Comparison of ENCODE assay signal across 1 cellular context in the genomic region with DNA sequence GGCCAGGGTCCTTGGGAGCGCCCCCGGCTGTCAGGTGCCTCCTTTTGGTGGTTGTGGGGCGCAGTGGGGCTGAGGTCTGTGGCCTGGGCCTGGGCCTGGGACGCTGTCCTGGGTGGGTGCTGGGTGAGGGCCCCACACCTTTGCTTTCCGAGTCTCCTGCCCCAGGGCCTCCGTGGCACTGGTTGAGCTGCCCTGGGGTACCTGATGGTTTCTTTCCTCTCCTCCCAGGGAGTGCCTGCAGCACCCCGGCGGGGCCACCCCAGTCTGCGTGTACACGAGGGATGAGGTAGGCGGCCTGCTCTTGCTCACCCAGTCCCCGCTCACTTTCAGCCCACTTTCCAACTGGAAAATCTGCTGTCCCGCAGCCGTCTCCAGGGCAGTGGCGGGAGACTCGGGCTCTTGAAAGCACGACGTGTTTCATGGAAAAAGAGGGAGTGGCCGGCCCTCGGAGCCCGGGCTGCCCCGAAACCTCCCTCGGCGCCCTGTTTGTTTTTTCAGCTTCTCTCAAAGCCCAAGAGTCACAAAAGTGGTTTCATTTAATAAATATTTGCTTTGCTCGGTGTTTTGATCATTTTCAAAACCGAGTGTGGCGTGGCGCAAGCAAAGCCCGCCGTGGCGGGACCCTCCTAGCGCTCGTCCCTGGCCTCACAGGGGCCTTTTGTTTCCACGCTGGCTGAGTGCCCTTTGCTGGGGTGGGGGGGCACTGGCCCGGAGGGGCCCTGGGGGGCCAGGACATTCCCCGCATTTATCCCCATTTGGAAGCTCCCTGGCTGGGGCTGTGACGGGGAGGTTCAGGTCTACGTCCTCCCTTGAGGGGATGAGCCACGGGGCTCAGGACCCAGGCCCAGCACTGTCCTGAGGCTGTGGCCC.
TF ChIP-seq lines count a peak whose summit lies in the region.

No MANE protein-coding gene starts in this region.

TF ChIP-seq in HepG2, 621 proteins besides CTCF, POLR2A, EP300 and RAD21 (continued from another document and continues in another):
- TF ChIP-seq, protein P1, sequence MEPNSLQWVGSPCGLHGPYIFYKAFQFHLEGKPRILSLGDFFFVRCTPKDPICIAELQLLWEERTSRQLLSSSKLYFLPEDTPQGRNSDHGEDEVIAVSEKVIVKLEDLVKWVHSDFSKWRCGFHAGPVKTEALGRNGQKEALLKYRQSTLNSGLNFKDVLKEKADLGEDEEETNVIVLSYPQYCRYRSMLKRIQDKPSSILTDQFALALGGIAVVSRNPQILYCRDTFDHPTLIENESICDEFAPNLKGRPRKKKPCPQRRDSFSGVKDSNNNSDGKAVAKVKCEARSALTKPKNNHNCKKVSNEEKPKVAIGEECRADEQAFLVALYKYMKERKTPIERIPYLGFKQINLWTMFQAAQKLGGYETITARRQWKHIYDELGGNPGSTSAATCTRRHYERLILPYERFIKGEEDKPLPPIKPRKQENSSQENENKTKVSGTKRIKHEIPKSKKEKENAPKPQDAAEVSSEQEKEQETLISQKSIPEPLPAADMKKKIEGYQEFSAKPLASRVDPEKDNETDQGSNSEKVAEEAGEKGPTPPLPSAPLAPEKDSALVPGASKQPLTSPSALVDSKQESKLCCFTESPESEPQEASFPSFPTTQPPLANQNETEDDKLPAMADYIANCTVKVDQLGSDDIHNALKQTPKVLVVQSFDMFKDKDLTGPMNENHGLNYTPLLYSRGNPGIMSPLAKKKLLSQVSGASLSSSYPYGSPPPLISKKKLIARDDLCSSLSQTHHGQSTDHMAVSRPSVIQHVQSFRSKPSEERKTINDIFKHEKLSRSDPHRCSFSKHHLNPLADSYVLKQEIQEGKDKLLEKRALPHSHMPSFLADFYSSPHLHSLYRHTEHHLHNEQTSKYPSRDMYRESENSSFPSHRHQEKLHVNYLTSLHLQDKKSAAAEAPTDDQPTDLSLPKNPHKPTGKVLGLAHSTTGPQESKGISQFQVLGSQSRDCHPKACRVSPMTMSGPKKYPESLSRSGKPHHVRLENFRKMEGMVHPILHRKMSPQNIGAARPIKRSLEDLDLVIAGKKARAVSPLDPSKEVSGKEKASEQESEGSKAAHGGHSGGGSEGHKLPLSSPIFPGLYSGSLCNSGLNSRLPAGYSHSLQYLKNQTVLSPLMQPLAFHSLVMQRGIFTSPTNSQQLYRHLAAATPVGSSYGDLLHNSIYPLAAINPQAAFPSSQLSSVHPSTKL (CRISPR knock-in tag; IDR thresholded peaks at IDR 0.05): no peak; the same call in 1 of the 2 replicates
- TF ChIP-seq IKZF1 (IDR thresholded peaks at IDR 0.05) (no peak), KLF12 (CRISPR knock-in tag; IDR thresholded peaks at IDR 0.05; ENCODE audit: borderline replicate concordance) (peak; percentile 63; the same call in 1 of the 2 replicates), ZNF768 (CRISPR knock-in tag; IDR thresholded peaks at IDR 0.05) (no peak; the same call in 1 of the 2 replicates), ZNF775 (CRISPR knock-in tag; IDR thresholded peaks at IDR 0.05; ENCODE audit: borderline replicate concordance) (no peak; the same call in 1 of the 2 replicates), MAFF (IDR thresholded peaks at IDR 0.05; ENCODE audit: low read depth, low read length) (no peak), ZBTB10 (CRISPR knock-in tag; IDR thresholded peaks at IDR 0.05; ENCODE audit: borderline replicate concordance) (peak; percentile 65; the same call in 1 of the 2 replicates), ZNF740 (CRISPR knock-in tag; IDR thresholded peaks at IDR 0.05) (peak; percentile 99), ZNF235 (CRISPR knock-in tag; IDR thresholded peaks at IDR 0.05; ENCODE audit: borderline replicate concordance) (peak; percentile 22; the same call in 1 of the 2 replicates), TEAD2 (CRISPR knock-in tag; IDR thresholded peaks at IDR 0.05) (no peak), EZH2 (conservative IDR thresholded peaks at IDR 0.05; ENCODE audit: low read depth, low read length) (no peak), HNF1A (IDR thresholded peaks at IDR 0.05; ENCODE audit: low read depth) (peak; percentile 70), HNF1A (CRISPR knock-in tag; IDR thresholded peaks at IDR 0.05; ENCODE audit: borderline replicate concordance) (no peak), ZNF232 (CRISPR knock-in tag; IDR thresholded peaks at IDR 0.05; ENCODE audit: borderline replicate concordance) (peak; percentile 38; the same call in 1 of the 2 replicates), ZNF547 (CRISPR knock-in tag; IDR thresholded peaks at IDR 0.05) (no peak), ZNF256 (CRISPR knock-in tag; conservative IDR thresholded peaks at IDR 0.05) (peak; percentile 49; the same call in 1 of the 2 replicates), BRCA1 (CRISPR knock-in tag; IDR thresholded peaks at IDR 0.05) (peak; percentile 26; the same call in 1 of the 2 replicates), IRF2 (CRISPR knock-in tag; IDR thresholded peaks at IDR 0.05) (peak; percentile 20; the same call in 1 of the 2 replicates), PREB (CRISPR knock-in tag; IDR thresholded peaks at IDR 0.05) (no peak), CCAR2 (optimal IDR thresholded peaks at IDR 0.05; ENCODE audit: low read depth, low read length) (peak; percentile 75), HNF1B (CRISPR knock-in tag; IDR thresholded peaks at IDR 0.05) (peak; percentile 50), MAFG (CRISPR knock-in tag; IDR thresholded peaks at IDR 0.05) (no peak), ZHX1 (CRISPR knock-in tag; IDR thresholded peaks at IDR 0.05; ENCODE audit: low read depth) (peak; percentile 67; the same call in 1 of the 2 replicates), ZNF790 (CRISPR knock-in tag; IDR thresholded peaks at IDR 0.05; ENCODE audit: borderline replicate concordance) (no peak), DR1 (CRISPR knock-in tag; IDR thresholded peaks at IDR 0.05) (peak; percentile 82)
- TF ChIP-seq, protein P2, sequence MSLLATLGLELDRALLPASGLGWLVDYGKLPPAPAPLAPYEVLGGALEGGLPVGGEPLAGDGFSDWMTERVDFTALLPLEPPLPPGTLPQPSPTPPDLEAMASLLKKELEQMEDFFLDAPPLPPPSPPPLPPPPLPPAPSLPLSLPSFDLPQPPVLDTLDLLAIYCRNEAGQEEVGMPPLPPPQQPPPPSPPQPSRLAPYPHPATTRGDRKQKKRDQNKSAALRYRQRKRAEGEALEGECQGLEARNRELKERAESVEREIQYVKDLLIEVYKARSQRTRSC (CRISPR knock-in tag; IDR thresholded peaks at IDR 0.05; ENCODE audit: low read depth): no peak
